In genomic region chr20:4591975-4592315, GRCh38 we compare ENCODE assay signal across 11 cellular contexts.
DNase-seq lines count a peak whose midpoint lies in the region; ATAC-seq and TF ChIP-seq lines count a peak whose summit lies in the region.
"Had no signal": no experiment of that assay in that cellular context is flagged by ENCODE, and none has a peak within 500 bp of the region (broad histone marks: within the 10 kb centered on the region; RNA-seq: fewer than 3 reads in every experiment).

No MANE protein-coding gene starts in this region.

- H3K4me3 ChIP-seq in lower lobe of right lung: peak overlapping the region; percentile 58
- no peak overlapping the region for H3K4me3 ChIP-seq in upper lobe of right lung
- H3K4me3 ChIP-seq: MG63 had no signal

- H3K9me3 Mint-ChIP-seq in stimulated activated naive CD8-positive, alpha-beta T cell treated with anti-CD3 and anti-CD28 coated beads, Interleukin-15, amount 100 ng/mL, for 72 hours: no peaks in the 10 kb centered on the region
- H3K9me3 Mint-ChIP-seq in activated CD8-positive, alpha-beta T cell treated with anti-CD3 and anti-CD28 coated beads, Interleukin-2, amount 10 ng/mL, durations not matched to agents 7 days and 5 days (ENCODE audit: insufficient read depth): no peaks in the 10 kb centered on the region

- peak overlapping the region; percentile 32 to 70 for H3K4me3 Mint-ChIP-seq in stimulated activated naive CD8-positive, alpha-beta T cell treated with anti-CD3 and anti-CD28 coated beads, Interleukin-15, amount 100 ng/mL, for 72 hours
- peak overlapping the region; percentile 22 for H3K4me3 Mint-ChIP-seq in activated CD8-positive, alpha-beta T cell treated with anti-CD3 and anti-CD28 coated beads, Interleukin-2, amount 10 ng/mL, durations not matched to agents 7 days and 5 days

- TF ChIP-seq CTCF in lower lobe of right lung (IDR thresholded peaks at IDR 0.05): no peak
- TF ChIP-seq CTCF in upper lobe of right lung (IDR thresholded peaks at IDR 0.05): no peak

- ATAC-seq in stimulated activated naive CD8-positive, alpha-beta T cell treated with anti-CD3 and anti-CD28 coated beads, Interleukin-15, amount 100 ng/mL, for 72 hours: no peak
- ATAC-seq in stimulated activated naive CD8-positive, alpha-beta T cell treated with anti-CD3 and anti-CD28 coated beads, Interleukin-15, Interleukin-2, amounts not matched to agents 100 U/mL and 50 U/mL, for 24 hours: no peak
- peak; percentile 16 for ATAC-seq in activated CD8-positive, alpha-beta T cell treated with anti-CD3 and anti-CD28 coated beads, Interleukin-2, amount 10 ng/mL, durations not matched to agents 7 days and 5 days
- ATAC-seq in lower lobe of right lung (peak in 1 of 2 donors; percentile 33), upper lobe of right lung (peak; percentile 11), HG02588 (IDR thresholded peaks at IDR 0.05; ENCODE audit: unreplicated experiment) (no peak)

- peaks cover 7% of the 10 kb centered on the region for H3K27me3 Mint-ChIP-seq in stimulated activated naive CD8-positive, alpha-beta T cell treated with anti-CD3 and anti-CD28 coated beads, Interleukin-15, amount 100 ng/mL, for 72 hours
- H3K27me3 Mint-ChIP-seq in activated CD8-positive, alpha-beta T cell treated with anti-CD3 and anti-CD28 coated beads, Interleukin-2, amount 10 ng/mL, durations not matched to agents 7 days and 5 days (ENCODE audit: low read depth): peaks cover 22% of the 10 kb centered on the region

- peaks cover 15% of the 10 kb centered on the region for H3K4me1 ChIP-seq in lower lobe of right lung
- H3K4me1 ChIP-seq in upper lobe of right lung: peaks cover 7% of the 10 kb centered on the region

- peak overlapping the region in 1 of 2 donors; percentile 69 for H3K27ac Mint-ChIP-seq in stimulated activated naive CD8-positive, alpha-beta T cell treated with anti-CD3 and anti-CD28 coated beads, Interleukin-15, amount 100 ng/mL, for 72 hours
- H3K27ac Mint-ChIP-seq in activated CD8-positive, alpha-beta T cell treated with anti-CD3 and anti-CD28 coated beads, Interleukin-2, amount 10 ng/mL, durations not matched to agents 7 days and 5 days: no peak overlapping the region

- H3K36me3 ChIP-seq in lower lobe of right lung: no peaks in the 10 kb centered on the region
- H3K36me3 ChIP-seq in upper lobe of right lung: no peaks in the 10 kb centered on the region
- H3K36me3 ChIP-seq: colonic mucosa, MG63 had no signal

- POLR2A ChIA-PET in activated CD8-positive, alpha-beta T cell treated with anti-CD3 and anti-CD28 coated beads, Interleukin-2, amount 10 ng/mL, durations not matched to agents 7 days and 5 days (lab: Charles Lee): no interaction called here

- H3K27me3 ChIP-seq in lower lobe of right lung (ENCODE audit: low read depth): peaks cover 8% of the 10 kb centered on the region
- H3K27me3 ChIP-seq in upper lobe of right lung: no peaks in the 10 kb centered on the region
- H3K27me3 ChIP-seq: colonic mucosa, MG63 had no signal

- no peaks in the 10 kb centered on the region for H3K9me3 ChIP-seq in lower lobe of right lung
- H3K9me3 ChIP-seq in upper lobe of right lung: no peaks in the 10 kb centered on the region
- H3K9me3 ChIP-seq: colonic mucosa, MG63 had no signal

- peaks cover 13% of the 10 kb centered on the region for H3K4me1 Mint-ChIP-seq in stimulated activated naive CD8-positive, alpha-beta T cell treated with anti-CD3 and anti-CD28 coated beads, Interleukin-15, amount 100 ng/mL, for 72 hours
- H3K4me1 Mint-ChIP-seq in activated CD8-positive, alpha-beta T cell treated with anti-CD3 and anti-CD28 coated beads, Interleukin-2, amount 10 ng/mL, durations not matched to agents 7 days and 5 days (ENCODE audit: low read depth): peaks cover 13% of the 10 kb centered on the region

- no peaks in the 10 kb centered on the region for H3K36me3 Mint-ChIP-seq in activated CD8-positive, alpha-beta T cell treated with anti-CD3 and anti-CD28 coated beads, Interleukin-2, amount 10 ng/mL, durations not matched to agents 7 days and 5 days (ENCODE audit: low read depth)

- H3K27ac ChIP-seq in lower lobe of right lung (no peak overlapping the region), upper lobe of right lung (no peak overlapping the region)
- H3K27ac ChIP-seq: colonic mucosa had no signal

- no peak for DNase-seq in stimulated activated naive CD8-positive, alpha-beta T cell treated with anti-CD3 and anti-CD28 coated beads, Interleukin-15, amount 100 ng/mL, for 72 hours
- DNase-seq in stimulated activated naive CD8-positive, alpha-beta T cell treated with anti-CD3 and anti-CD28 coated beads, Interleukin-15, Interleukin-2, amounts not matched to agents 100 U/mL and 50 U/mL, for 24 hours: no peak
- DNase-seq in activated CD8-positive, alpha-beta T cell treated with anti-CD3 and anti-CD28 coated beads, Interleukin-2, amount 10 ng/mL, durations not matched to agents 7 days and 5 days: no peak
- DNase-seq in lower lobe of right lung (no peak), upper lobe of right lung (no peak), ecto neural progenitor cell (ENCODE audit: low spot score) (no peak)
- DNase-seq in stimulated activated CD4-positive, alpha-beta T cell treated with anti-CD3 and anti-CD28 coated beads, Interleukin-4, amount 100 ng/mL, for 24 hours: no peak
- DNase-seq: amniotic stem cell had no signal

- CTCF ChIA-PET in activated CD8-positive, alpha-beta T cell treated with anti-CD3 and anti-CD28 coated beads, Interleukin-2, amount 10 ng/mL, durations not matched to agents 7 days and 5 days (lab: Charles Lee): interaction anchor here (0.8 to 2.1 kb wide), 8 partner anchors 11 to 484 kb away, joined by 3 to 7 read pairs (median 4); no protein-coding TSS in a partner anchor

- intact Hi-C loops in lower lobe of right lung (cut with DNase I): no loop called here
- intact Hi-C loops in upper lobe of right lung (cut with DNase I): loop anchor here (5.0 kb wide), 1 partner anchor 340 kb away; no protein-coding TSS in a partner anchor

Comparison
In these comparisons a context has a peak if more than half of its experiments do, and no peak if none do; other contexts are left out.
1. ATAC-seq: peak in activated CD8-positive, alpha-beta T cell treated with anti-CD3 and anti-CD28 coated beads, Interleukin-2, amount 10 ng/mL, durations not matched to agents 7 days and 5 days (single experiment) and upper lobe of right lung (single experiment); none in stimulated activated naive CD8-positive, alpha-beta T cell treated with anti-CD3 and anti-CD28 coated beads, Interleukin-15, amount 100 ng/mL, for 72 hours (single experiment), stimulated activated naive CD8-positive, alpha-beta T cell treated with anti-CD3 and anti-CD28 coated beads, Interleukin-15, Interleukin-2, amounts not matched to agents 100 U/mL and 50 U/mL, for 24 hours (single experiment) and HG02588 (single experiment).